In the genomic region with DNA sequence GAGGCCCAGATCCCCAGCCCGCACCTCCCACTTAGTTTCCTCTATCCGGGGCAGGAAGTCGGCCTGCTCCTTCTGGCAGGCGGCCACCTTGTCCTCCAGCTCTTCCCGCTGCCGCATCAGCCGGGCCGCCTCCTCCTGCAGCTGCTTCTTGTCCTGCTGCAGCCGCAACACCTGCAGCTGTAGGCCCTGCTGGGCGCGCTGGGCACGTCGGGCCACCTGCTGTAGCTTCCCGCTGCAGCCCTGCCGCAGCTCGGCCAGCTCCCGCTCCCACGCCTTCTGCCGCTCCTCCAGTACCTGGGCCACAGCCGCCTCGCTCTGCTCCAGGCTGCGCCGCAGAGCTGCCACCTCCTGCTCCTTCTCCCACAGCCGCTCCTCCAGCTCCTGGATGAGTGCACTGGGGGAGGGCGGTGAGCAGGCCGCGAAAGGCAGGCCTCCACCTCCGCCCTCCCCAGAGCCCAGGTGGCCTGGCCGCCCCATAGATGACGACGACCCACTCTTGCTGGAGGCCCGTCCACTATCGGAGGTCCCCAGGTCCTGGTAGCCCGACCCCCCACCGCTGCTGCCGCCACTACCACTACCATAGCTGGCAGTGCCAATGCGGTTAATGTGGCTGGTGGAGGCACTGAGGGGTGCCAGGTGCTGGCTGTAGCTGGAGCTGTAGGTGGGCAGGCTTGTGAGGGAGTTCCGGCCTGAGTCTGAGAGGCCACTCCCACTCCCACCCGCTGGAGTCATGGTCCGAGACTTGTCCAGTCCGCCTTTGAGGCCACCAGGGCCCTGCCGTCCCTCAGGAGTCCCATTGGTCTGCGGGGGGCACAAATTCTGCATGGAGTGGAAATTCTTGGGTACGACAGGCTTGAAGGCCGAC, we compare ENCODE assay signal across 1 cellular context.
TF ChIP-seq lines count a peak whose summit lies in the region.

No MANE protein-coding gene starts in this region.

TF ChIP-seq in endothelial cell of umbilical vein, 7 proteins besides CTCF, POLR2A, EP300 and RAD21:
- TF ChIP-seq JUN (IDR thresholded peaks at IDR 0.05; ENCODE audit: borderline replicate concordance, insufficient read depth, insufficient read length, low read depth), result no peak
- no peak for TF ChIP-seq MAX (IDR thresholded peaks at IDR 0.05; ENCODE audit: insufficient read depth, insufficient read length)
- TF ChIP-seq EZH2 (IDR thresholded peaks at IDR 0.05; ENCODE audit: borderline replicate concordance, low read depth, low read length, severe bottlenecking), result no peak
- TF ChIP-seq GATA2 (IDR thresholded peaks at IDR 0.05; ENCODE audit: insufficient read depth, insufficient read length, low read depth, low read length), result no peak
- TF ChIP-seq MYC (IDR thresholded peaks at IDR 0.05; ENCODE audit: low read depth, low read length), result no peak
- TF ChIP-seq FOS (IDR thresholded peaks at IDR 0.05; ENCODE audit: borderline replicate concordance, insufficient read depth, low read length), result no peak
- TF ChIP-seq POLR2AphosphoS5 (IDR thresholded peaks at IDR 0.05; ENCODE audit: insufficient read depth, low read depth, low read length), result no peak
